ENCODE assay signal across 8 cellular contexts in genomic region chr20:19661717-19662637, GRCh38.
DNase-seq lines count a peak whose midpoint lies in the region; ATAC-seq and TF ChIP-seq lines count a peak whose summit lies in the region.

No MANE protein-coding gene starts in this region.

- H3K27ac Mint-ChIP-seq in CD8-positive, alpha-beta T cell = no peak overlapping the region
- H3K27ac Mint-ChIP-seq in immature natural killer cell = no peak overlapping the region

- intact Hi-C loops in CD8-positive, alpha-beta T cell (cut with DNase I, micrococcal nuclease) = loop anchor here (1.0 to 5.0 kb wide), 4 partner anchors 456 to 1250 kb away; no protein-coding TSS in a partner anchor
- intact Hi-C loops in body of pancreas (cut with DNase I) = loop anchor here (5.0 kb wide), 1 partner anchor 455 kb away; no protein-coding TSS in a partner anchor

- H3K27ac ChIP-seq in CD8-positive, alpha-beta T cell (ENCODE audit: low read depth, low read length) = no peak overlapping the region
- H3K27ac ChIP-seq in body of pancreas = no peak overlapping the region
- H3K27ac ChIP-seq in smooth muscle cell (ENCODE audit: low read depth) = no peak overlapping the region

- H3K9me3 ChIP-seq in CD8-positive, alpha-beta T cell (ENCODE audit: low read length) = no peaks in the 10 kb centered on the region
- H3K9me3 ChIP-seq in body of pancreas (no peaks in the 10 kb centered on the region), smooth muscle cell (replicated peaks; ENCODE audit: low read depth) (no peaks in the 10 kb centered on the region)

- no peaks in the 10 kb centered on the region for H3K36me3 Mint-ChIP-seq in CD8-positive, alpha-beta T cell
- H3K36me3 Mint-ChIP-seq in immature natural killer cell = no peaks in the 10 kb centered on the region

- no peak overlapping the region for H3K4me3 ChIP-seq in CD8-positive, alpha-beta T cell (ENCODE audit: low read depth, low read length)
- H3K4me3 ChIP-seq in body of pancreas (no peak overlapping the region), smooth muscle cell (no peak overlapping the region)

- no peaks in the 10 kb centered on the region for H3K79me2 ChIP-seq in smooth muscle cell (ENCODE audit: low read depth)

- H3F3A ChIP-seq in smooth muscle cell (ENCODE audit: low read depth) = no peaks in the 10 kb centered on the region

- POLR2A ChIA-PET in CD8-positive, alpha-beta T cell (lab: Charles Lee) = no interaction called here

- H3K36me3 ChIP-seq in CD8-positive, alpha-beta T cell (ENCODE audit: insufficient read depth, low read length) = no peaks in the 10 kb centered on the region
- H3K36me3 ChIP-seq in body of pancreas (replicated peaks in 1 of 2; ENCODE audit: insufficient read depth in 1 of 2, low read depth in 2 of 2) (no peaks in the 10 kb centered on the region), smooth muscle cell (ENCODE audit: low read depth) (no peaks in the 10 kb centered on the region)

- no peaks in the 10 kb centered on the region for H3K9me3 Mint-ChIP-seq in CD8-positive, alpha-beta T cell
- H3K9me3 Mint-ChIP-seq in immature natural killer cell = no peaks in the 10 kb centered on the region

- 35 to 41% methylated on average over 16 to 19 of the region's 19 CpGs for WGBS in body of pancreas, 2 donors
- 53% methylated on average over 19 of the region's 19 CpGs for WGBS in smooth muscle cell (ENCODE audit: low lambda C conversion rate)

- H3K4me1 ChIP-seq in CD8-positive, alpha-beta T cell (ENCODE audit: insufficient read depth, low read length) = no peaks in the 10 kb centered on the region
- no peaks in the 10 kb centered on the region for H3K4me1 ChIP-seq in body of pancreas
- no peaks in the 10 kb centered on the region for H3K4me1 ChIP-seq in smooth muscle cell (ENCODE audit: low read depth)

- H3K27me3 Mint-ChIP-seq in CD8-positive, alpha-beta T cell (ENCODE audit: low read depth) = peaks cover 26% of the 10 kb centered on the region
- peaks cover 0 to 4% (median 3%) of the 10 kb centered on the region in 3 donors for H3K27me3 Mint-ChIP-seq in immature natural killer cell (ENCODE audit: low read depth in 3 of 3)

- no peak overlapping the region for H2AFZ ChIP-seq in smooth muscle cell (ENCODE audit: low read depth)

- no peaks in the 10 kb centered on the region for H3K4me1 Mint-ChIP-seq in CD8-positive, alpha-beta T cell (ENCODE audit: low read depth)
- H3K4me1 Mint-ChIP-seq in immature natural killer cell = peaks cover 0 to 6% of the 10 kb centered on the region in 2 donors

- H3K9ac ChIP-seq in smooth muscle cell (ENCODE audit: low read depth) = no peak overlapping the region

- TF ChIP-seq POLR2A in body of pancreas (IDR thresholded peaks at IDR 0.05) = no peak

- H3K4me3 Mint-ChIP-seq in CD8-positive, alpha-beta T cell = no peak overlapping the region
- no peak overlapping the region for H3K4me3 Mint-ChIP-seq in immature natural killer cell

- CTCF ChIA-PET in CD8-positive, alpha-beta T cell (lab: Charles Lee) = interaction anchor here (0.7 to 2.4 kb wide), 8 partner anchors 10 to 1249 kb away, joined by 3 to 18 read pairs (median 4); no protein-coding TSS in a partner anchor

- peak in 4 of 7 experiments; percentile 8 to 56 (median 41) for DNase-seq in CD8-positive, alpha-beta T cell
- DNase-seq in NCI-H1417 treated with DMSO at 0.1 percent for 48 hours (lab: John Stamatoyannopoulos, UW) = peak; percentile 20
- peak; percentile 41 for DNase-seq in SKM-1 treated with dmso at 0.1 percent for 144 hours (lab: John Stamatoyannopoulos, UW; ENCODE audit: unreplicated experiment)
- DNase-seq in body of pancreas = peak; percentile 67 to 77 (median 71)
- DNase-seq in immature natural killer cell = peak; percentile 26 to 39 (median 29)
- DNase-seq in smooth muscle cell (lab: John Stamatoyannopoulos, UW; ENCODE audit: unreplicated experiment) = no peak
- no peak for DNase-seq in effector CD4-positive, alpha-beta T cell

- peak; percentile 92 for TF ChIP-seq CTCF in CD8-positive, alpha-beta T cell (IDR thresholded peaks at IDR 0.05)
- TF ChIP-seq CTCF in body of pancreas (IDR thresholded peaks at IDR 0.05) (peak; percentile 94 to 99 (median 96)), smooth muscle cell (IDR thresholded peaks at IDR 0.05; ENCODE audit: borderline replicate concordance, insufficient read depth, poor library complexity, severe bottlenecking) (peak; percentile 97)

- H3K27me3 ChIP-seq in CD8-positive, alpha-beta T cell (ENCODE audit: insufficient read depth, low read length) = no peaks in the 10 kb centered on the region
- no peaks in the 10 kb centered on the region for H3K27me3 ChIP-seq in body of pancreas
- peaks cover 23% of the 10 kb centered on the region for H3K27me3 ChIP-seq in smooth muscle cell (ENCODE audit: low read depth)

- ATAC-seq in CD8-positive, alpha-beta T cell = no peak
- ATAC-seq in GM21515 (IDR thresholded peaks at IDR 0.05; ENCODE audit: unreplicated experiment) = peak; percentile 42
- ATAC-seq in body of pancreas = peak; percentile 74

- no peaks in the 10 kb centered on the region for H4K20me1 ChIP-seq in smooth muscle cell (ENCODE audit: low read depth)

- H3K4me2 ChIP-seq in smooth muscle cell = peak overlapping the region; percentile 22

Comparison
In these comparisons a context has a peak if more than half of its experiments do, and no peak if none do; other contexts are left out.
1. DNase-seq: peak in CD8-positive, alpha-beta T cell (4 of 7), NCI-H1417 treated with DMSO at 0.1 percent for 48 hours (single experiment), SKM-1 treated with dmso at 0.1 percent for 144 hours (single experiment), body of pancreas (4 of 4) and immature natural killer cell (3 of 3); none in smooth muscle cell (single experiment) and effector CD4-positive, alpha-beta T cell (single experiment).
2. Peak in every context shown above with its lines, with median percentiles within 50 percentile points of each other: CTCF ChIP-seq.